ENCODE assay signal across 18 cellular contexts in the genomic region with DNA sequence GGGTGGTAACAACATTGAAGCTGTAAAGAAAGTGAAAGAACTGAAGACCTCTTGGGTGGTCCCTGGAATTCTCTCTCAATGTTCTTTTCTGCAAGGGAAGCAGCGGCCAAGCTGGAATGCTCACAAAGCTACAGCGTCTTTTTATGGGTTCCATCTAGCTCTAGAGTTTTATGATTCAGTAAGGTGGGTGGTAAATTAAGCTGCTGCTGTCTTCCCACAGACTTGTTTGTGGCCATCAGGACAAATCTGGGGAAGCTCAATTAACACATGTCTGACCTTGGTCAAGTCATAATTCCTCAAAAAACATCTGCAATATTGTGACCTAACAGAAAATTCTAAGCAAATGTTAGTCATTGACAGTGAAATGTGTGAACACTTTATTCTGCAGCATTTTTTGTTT.
DNase-seq lines count a peak whose midpoint lies in the region; ATAC-seq, FAIRE-seq and TF ChIP-seq lines count a peak whose summit lies in the region.
"Had no signal": no experiment of that assay in that cellular context is flagged by ENCODE, and none has a peak within 500 bp of the region (broad histone marks: within the 10 kb centered on the region; RNA-seq: fewer than 3 reads in every experiment).

No MANE protein-coding gene starts in this region.

- peak overlapping the region; percentile 43 for H3K27ac Mint-ChIP-seq in activated CD8-positive, alpha-beta T cell treated with anti-CD3 and anti-CD28 coated beads for 36 hours
- no peak overlapping the region for H3K27ac Mint-ChIP-seq in activated CD8-positive, alpha-beta T cell treated with anti-CD3 and anti-CD28 coated beads, Interleukin-2, amount 10 ng/mL, durations not matched to agents 7 days and 5 days
- H3K27ac Mint-ChIP-seq in T-cell = no peak overlapping the region

- H3K9me3 ChIP-seq in iPS-20b (ENCODE audit: insufficient read depth, low read depth, low read length) = no peaks in the 10 kb centered on the region
- H3K9me3 ChIP-seq in skeletal muscle satellite cell (replicated peaks; ENCODE audit: low read length) = no peaks in the 10 kb centered on the region
- H3K9me3 ChIP-seq in left lung = no peaks in the 10 kb centered on the region
- H3K9me3 ChIP-seq: heart right ventricle, MG63, SK-N-SH had no signal

- H3K4me3 ChIP-seq in iPS-20b (ENCODE audit: low read length) (no peak overlapping the region), skeletal muscle satellite cell (ENCODE audit: low read length) (no peak overlapping the region), dorsolateral prefrontal cortex (no peak overlapping the region), left lung (no peak overlapping the region)
- H3K4me3 ChIP-seq: heart right ventricle, MG63 had no signal

- no peaks in the 10 kb centered on the region for H3K27me3 ChIP-seq in iPS-20b (ENCODE audit: insufficient read depth, low read length)
- H3K27me3 ChIP-seq in skeletal muscle satellite cell (ENCODE audit: control insufficient read depth, insufficient read depth, low read length) = no peaks in the 10 kb centered on the region
- no peaks in the 10 kb centered on the region for H3K27me3 ChIP-seq in dorsolateral prefrontal cortex
- no peaks in the 10 kb centered on the region for H3K27me3 ChIP-seq in left lung
- H3K27me3 ChIP-seq: heart right ventricle, MG63 had no signal

- H3K4me2 ChIP-seq in skeletal muscle satellite cell (ENCODE audit: low read length) = peak overlapping the region; percentile 17
- H3K4me2 ChIP-seq: SK-N-SH had no signal

- no peaks in the 10 kb centered on the region for H3K9me3 Mint-ChIP-seq in activated CD8-positive, alpha-beta T cell treated with anti-CD3 and anti-CD28 coated beads for 36 hours
- no peaks in the 10 kb centered on the region for H3K9me3 Mint-ChIP-seq in activated CD8-positive, alpha-beta T cell treated with anti-CD3 and anti-CD28 coated beads, Interleukin-2, amount 10 ng/mL, durations not matched to agents 7 days and 5 days (ENCODE audit: insufficient read depth)
- no peaks in the 10 kb centered on the region for H3K9me3 Mint-ChIP-seq in T-cell
- H3K9me3 Mint-ChIP-seq: central memory CD8-positive, alpha-beta T cell; stimulated activated naive CD8-positive, alpha-beta T cell treated with anti-CD3 and anti-CD28 coated beads, Interleukin-15, amount 100 ng/mL, for 72 hours had no signal

- no peaks in the 10 kb centered on the region for H3K27me3 Mint-ChIP-seq in activated CD8-positive, alpha-beta T cell treated with anti-CD3 and anti-CD28 coated beads for 36 hours
- no peaks in the 10 kb centered on the region for H3K27me3 Mint-ChIP-seq in activated CD8-positive, alpha-beta T cell treated with anti-CD3 and anti-CD28 coated beads, Interleukin-2, amount 10 ng/mL, durations not matched to agents 7 days and 5 days (ENCODE audit: low read depth)
- no peaks in the 10 kb centered on the region for H3K27me3 Mint-ChIP-seq in T-cell
- H3K27me3 Mint-ChIP-seq: central memory CD8-positive, alpha-beta T cell; stimulated activated naive CD8-positive, alpha-beta T cell treated with anti-CD3 and anti-CD28 coated beads, Interleukin-15, amount 100 ng/mL, for 72 hours had no signal

- no peak for DNase-seq in activated CD8-positive, alpha-beta T cell treated with anti-CD3 and anti-CD28 coated beads for 36 hours
- no peak for DNase-seq in activated CD8-positive, alpha-beta T cell treated with anti-CD3 and anti-CD28 coated beads, Interleukin-2, amount 10 ng/mL, durations not matched to agents 7 days and 5 days
- peak; percentile 8 for DNase-seq in RCC 7860 (ENCODE audit: low spot score)
- DNase-seq in T-cell = no peak
- no peak for DNase-seq in dorsolateral prefrontal cortex
- DNase-seq in left lung = no peak
- DNase-seq: 8988T; activated naive CD4-positive, alpha-beta T cell treated with anti-CD3 and anti-CD28 coated beads, Interleukin-2, amount 50 U/mL, for 16 hours; heart right ventricle; MG63; SK-N-SH; stimulated activated naive CD8-positive, alpha-beta T cell treated with anti-CD3 and anti-CD28 coated beads, Interleukin-15, amount 100 ng/mL, for 72 hours had no signal

- H3K27ac ChIP-seq in iPS-20b (ENCODE audit: low read length) (peak overlapping the region; percentile 25), dorsolateral prefrontal cortex (no peak overlapping the region), left lung (no peak overlapping the region)
- H3K27ac ChIP-seq: HL-60 had no signal

- no peak for ATAC-seq in activated CD8-positive, alpha-beta T cell treated with anti-CD3 and anti-CD28 coated beads for 36 hours
- no peak for ATAC-seq in activated CD8-positive, alpha-beta T cell treated with anti-CD3 and anti-CD28 coated beads, Interleukin-2, amount 10 ng/mL, durations not matched to agents 7 days and 5 days
- ATAC-seq in T-cell (replicated peaks in 1 of 4) (no peak), left lung (no peak)
- ATAC-seq: HCT116; heart right ventricle; left lobe of liver; stimulated activated naive CD8-positive, alpha-beta T cell treated with anti-CD3 and anti-CD28 coated beads, Interleukin-15, amount 100 ng/mL, for 72 hours had no signal

- CTCF ChIA-PET in activated CD8-positive, alpha-beta T cell treated with anti-CD3 and anti-CD28 coated beads for 36 hours (lab: Charles Lee) = interaction anchor here (1.1 to 2.4 kb wide), 3 partner anchors 15 to 98 kb away, joined by 4 to 11 read pairs (median 8); no protein-coding TSS in a partner anchor
- CTCF ChIA-PET in activated CD8-positive, alpha-beta T cell treated with anti-CD3 and anti-CD28 coated beads, Interleukin-2, amount 10 ng/mL, durations not matched to agents 7 days and 5 days (lab: Charles Lee) = interaction anchor here (0.9 to 2.2 kb wide), 5 partner anchors 56 to 571 kb away, joined by 3 to 10 read pairs (median 4); no protein-coding TSS in a partner anchor
- CTCF ChIA-PET in T-cell (lab: Charles Lee) = interaction anchor here (0.6 to 1.7 kb wide), 5 partner anchors 29 to 571 kb away, joined by 3 to 5 read pairs (median 4); no protein-coding TSS in a partner anchor

- no peaks in the 10 kb centered on the region for H3K36me3 ChIP-seq in iPS-20b (ENCODE audit: insufficient read depth, low read depth, low read length)
- H3K36me3 ChIP-seq in skeletal muscle satellite cell (ENCODE audit: insufficient read depth, low read length) = no peaks in the 10 kb centered on the region
- H3K36me3 ChIP-seq in left lung = no peaks in the 10 kb centered on the region
- H3K36me3 ChIP-seq: heart right ventricle, MG63 had no signal

- H3K4me1 ChIP-seq in iPS-20b (ENCODE audit: insufficient read depth, low read length) = peaks cover 22% of the 10 kb centered on the region
- peaks cover 85% of the 10 kb centered on the region for H3K4me1 ChIP-seq in skeletal muscle satellite cell (ENCODE audit: control insufficient read depth, insufficient read depth, low read length)
- peaks cover 8 to 86% of the 10 kb centered on the region in 2 donors for H3K4me1 ChIP-seq in left lung

- POLR2A ChIA-PET in activated CD8-positive, alpha-beta T cell treated with anti-CD3 and anti-CD28 coated beads for 36 hours (lab: Charles Lee) = interaction anchor here (1.3 kb wide), 1 partner anchor 11 kb away, joined by 3 read pairs; no protein-coding TSS in a partner anchor
- POLR2A ChIA-PET in activated CD8-positive, alpha-beta T cell treated with anti-CD3 and anti-CD28 coated beads, Interleukin-2, amount 10 ng/mL, durations not matched to agents 7 days and 5 days (lab: Charles Lee) = no interaction called here
- POLR2A ChIA-PET in T-cell (lab: Charles Lee) = no interaction called here

- intact Hi-C loops in activated CD8-positive, alpha-beta T cell treated with anti-CD3 and anti-CD28 coated beads for 36 hours (cut with micrococcal nuclease) = loop anchor here (10.0 kb wide), 1 partner anchor 74 kb away; no protein-coding TSS in a partner anchor
- intact Hi-C loops in dorsolateral prefrontal cortex (cut with DNase I) (loop anchor here (10.0 kb wide), 2 partner anchors 124 to 466 kb away; no protein-coding TSS in a partner anchor), left lung (cut with DNase I) (no loop called here)

- H3K9ac ChIP-seq in iPS-20b (ENCODE audit: low read depth, low read length) (no peak overlapping the region), skeletal muscle satellite cell (ENCODE audit: low read depth, low read length) (peak overlapping the region; percentile 23)
- H3K9ac ChIP-seq: SK-N-SH had no signal

- H3K4me1 Mint-ChIP-seq in activated CD8-positive, alpha-beta T cell treated with anti-CD3 and anti-CD28 coated beads for 36 hours (ENCODE audit: low read depth) = peaks cover 66% of the 10 kb centered on the region
- peaks cover 60% of the 10 kb centered on the region for H3K4me1 Mint-ChIP-seq in activated CD8-positive, alpha-beta T cell treated with anti-CD3 and anti-CD28 coated beads, Interleukin-2, amount 10 ng/mL, durations not matched to agents 7 days and 5 days (ENCODE audit: low read depth)
- H3K4me1 Mint-ChIP-seq in T-cell = peaks cover 69 to 78% (median 70%) of the 10 kb centered on the region in 3 donors

- FAIRE-seq in RCC 7860 (lab: Jason Lieb, UNC) = no peak

- TF ChIP-seq CTCF in activated CD8-positive, alpha-beta T cell treated with anti-CD3 and anti-CD28 coated beads for 36 hours (IDR thresholded peaks at IDR 0.05) = no peak
- TF ChIP-seq CTCF in dorsolateral prefrontal cortex (IDR thresholded peaks at IDR 0.05 in 54 of 56, conservative IDR thresholded peaks at IDR 0.05 in 2 of 56; ENCODE audit: low read depth in 1 of 56, partially characterized antibody in 56 of 56) (no peak), left lung (IDR thresholded peaks at IDR 0.05) (no peak)

- peaks cover 2% of the 10 kb centered on the region for H3K36me3 Mint-ChIP-seq in activated CD8-positive, alpha-beta T cell treated with anti-CD3 and anti-CD28 coated beads for 36 hours (ENCODE audit: low read depth)
- no peaks in the 10 kb centered on the region for H3K36me3 Mint-ChIP-seq in activated CD8-positive, alpha-beta T cell treated with anti-CD3 and anti-CD28 coated beads, Interleukin-2, amount 10 ng/mL, durations not matched to agents 7 days and 5 days (ENCODE audit: low read depth)
- no peaks in the 10 kb centered on the region for H3K36me3 Mint-ChIP-seq in T-cell

- H3K4me3 Mint-ChIP-seq in activated CD8-positive, alpha-beta T cell treated with anti-CD3 and anti-CD28 coated beads for 36 hours = no peak overlapping the region
- no peak overlapping the region for H3K4me3 Mint-ChIP-seq in activated CD8-positive, alpha-beta T cell treated with anti-CD3 and anti-CD28 coated beads, Interleukin-2, amount 10 ng/mL, durations not matched to agents 7 days and 5 days
- no peak overlapping the region for H3K4me3 Mint-ChIP-seq in T-cell
- H3K4me3 Mint-ChIP-seq: central memory CD8-positive, alpha-beta T cell had no signal

Comparison
In these comparisons a context has a peak if more than half of its experiments do, and no peak if none do; other contexts are left out.
1. intact Hi-C loops: an anchor here in activated CD8-positive, alpha-beta T cell treated with anti-CD3 and anti-CD28 coated beads for 36 hours (10.0 kb wide) and dorsolateral prefrontal cortex (10.0 kb wide); none called in left lung.